Comparison of ENCODE assay signal across 21 cellular contexts in genomic region chr2:158047156-158047611, GRCh38. TPM values are rescaled to one million over a fixed set of nuclear protein-coding genes. Genes with fewer than 3 reads are reported as not detected.
"Had no signal": no experiment of that assay in that cellular context is flagged by ENCODE, and none has a peak within 500 bp of the region (broad histone marks: within the 10 kb centered on the region; RNA-seq: fewer than 3 reads in every experiment).

No MANE protein-coding gene starts in this region.

- H3K36me3 Mint-ChIP-seq: activated CD4-positive, alpha-beta memory T cell treated with anti-CD3 and anti-CD28 coated beads for 36 hours; activated CD8-positive, alpha-beta memory T cell treated with anti-CD3 and anti-CD28 coated beads, Interleukin-2, amount 10 ng/mL, durations not matched to agents 7 days and 5 days; activated naive CD4-positive, alpha-beta T cell treated with anti-CD3 and anti-CD28 coated beads, Interleukin-2, amount 10 ng/mL, durations not matched to agents 7 days and 5 days had no signal

- ATAC-seq: activated CD8-positive, alpha-beta memory T cell treated with anti-CD3 and anti-CD28 coated beads, Interleukin-2, amount 10 ng/mL, durations not matched to agents 7 days and 5 days had no signal

- DNase-seq: activated CD4-positive, alpha-beta memory T cell treated with anti-CD3 and anti-CD28 coated beads for 36 hours; activated CD8-positive, alpha-beta memory T cell treated with anti-CD3 and anti-CD28 coated beads, Interleukin-2, amount 10 ng/mL, durations not matched to agents 7 days and 5 days; activated naive CD4-positive, alpha-beta T cell treated with anti-CD3 and anti-CD28 coated beads, Interleukin-2, amount 10 ng/mL, durations not matched to agents 7 days and 5 days; activated T-cell treated with anti-CD3 and anti-CD28 coated beads, Interleukin-2, amount 50 U/mL, for 1 hour; colonic mucosa; esophagus squamous epithelium; glutamatergic neuron; midbrain; ovary; sigmoid colon; stimulated activated CD4-positive, alpha-beta T cell treated with anti-CD3 and anti-CD28 coated beads, Interleukin-1b, Interleukin-23, amount 100 ng/mL, for 48 hours; stomach; T-helper 9 cell; WERI-Rb-1 had no signal

- H3K4me3 Mint-ChIP-seq: activated CD4-positive, alpha-beta memory T cell treated with anti-CD3 and anti-CD28 coated beads for 36 hours; activated CD8-positive, alpha-beta memory T cell treated with anti-CD3 and anti-CD28 coated beads, Interleukin-2, amount 10 ng/mL, durations not matched to agents 7 days and 5 days; activated naive CD4-positive, alpha-beta T cell treated with anti-CD3 and anti-CD28 coated beads, Interleukin-2, amount 10 ng/mL, durations not matched to agents 7 days and 5 days; neural crest cell had no signal

- H3K27me3 ChIP-seq: colonic mucosa, esophagus squamous epithelium, ovary, sigmoid colon, stomach had no signal

- H3K4me3 ChIP-seq: colonic mucosa, esophagus squamous epithelium, ovary, sigmoid colon, stomach, thoracic aorta had no signal

- H3K27ac ChIP-seq: colonic mucosa, ovary, stomach, thoracic aorta, WERI-Rb-1 had no signal

- H3K9me3 Mint-ChIP-seq: activated CD4-positive, alpha-beta memory T cell treated with anti-CD3 and anti-CD28 coated beads for 36 hours; activated naive CD4-positive, alpha-beta T cell treated with anti-CD3 and anti-CD28 coated beads, Interleukin-2, amount 10 ng/mL, durations not matched to agents 7 days and 5 days; neural crest cell had no signal

- H3K4me1 ChIP-seq: colonic mucosa, esophagus squamous epithelium, sigmoid colon, stomach had no signal

- H3K36me3 ChIP-seq: colonic mucosa, esophagus squamous epithelium, ovary, sigmoid colon, stomach, thoracic aorta, WERI-Rb-1 had no signal

- H3K4me1 Mint-ChIP-seq: activated CD8-positive, alpha-beta memory T cell treated with anti-CD3 and anti-CD28 coated beads, Interleukin-2, amount 10 ng/mL, durations not matched to agents 7 days and 5 days; neural crest cell had no signal

- H3K9me3 ChIP-seq: colonic mucosa, esophagus squamous epithelium, ovary, sigmoid colon, stomach, thoracic aorta had no signal

- H3K27ac Mint-ChIP-seq: activated CD4-positive, alpha-beta memory T cell treated with anti-CD3 and anti-CD28 coated beads for 36 hours; activated CD8-positive, alpha-beta memory T cell treated with anti-CD3 and anti-CD28 coated beads, Interleukin-2, amount 10 ng/mL, durations not matched to agents 7 days and 5 days; activated naive CD4-positive, alpha-beta T cell treated with anti-CD3 and anti-CD28 coated beads, Interleukin-2, amount 10 ng/mL, durations not matched to agents 7 days and 5 days had no signal

RNA-seq across cellular contexts. Expression of gene UPP2, which starts 54.5 kb away (rescaled TPM):
- total RNA-seq: activated CD4-positive, alpha-beta memory T cell treated with anti-CD3 and anti-CD28 coated beads for 36 hours; activated CD8-positive, alpha-beta memory T cell treated with anti-CD3 and anti-CD28 coated beads, Interleukin-2, amount 10 ng/mL, durations not matched to agents 7 days and 5 days; cardiac septum; colonic mucosa; esophagus squamous epithelium; fibroblast of villous mesenchyme; lower leg skin; myocyte; neural crest cell; sigmoid colon; stomach; thoracic aorta had no signal
- polyA plus RNA-seq: stomach, urinary bladder had no signal
